27 cellular contexts compared by ENCODE assay signal in genomic region chr9:70143394-70144130, GRCh38.
"Had no signal": no experiment of that assay in that cellular context is flagged by ENCODE, and none has a peak within 500 bp of the region (broad histone marks: within the 10 kb centered on the region; RNA-seq: fewer than 3 reads in every experiment).

No MANE protein-coding gene starts in this region.

- FAIRE-seq: astrocyte had no signal

- H3K27me3 Mint-ChIP-seq: activated CD4-positive, alpha-beta memory T cell treated with anti-CD3 and anti-CD28 coated beads for 36 hours had no signal

- H3K4me2 ChIP-seq: SK-N-SH had no signal

- ATAC-seq: activated T-cell treated with anti-CD3 and anti-CD28 coated beads, Interleukin-2, amount 50 U/mL, for 4 hours; Panc1 had no signal

- H3K9me3 Mint-ChIP-seq: activated CD4-positive, alpha-beta memory T cell treated with anti-CD3 and anti-CD28 coated beads for 36 hours; activated CD4-positive, alpha-beta T cell treated with anti-CD3 and anti-CD28 coated beads, Interleukin-2, amount 10 ng/mL, durations not matched to agents 7 days and 5 days; activated naive CD4-positive, alpha-beta T cell treated with anti-CD3 and anti-CD28 coated beads for 36 hours; activated T-cell treated with anti-CD3 and anti-CD28 coated beads, Interleukin-2, amount 50 U/mL, for 4 hours; brain had no signal

- H3K9ac ChIP-seq: SK-N-SH had no signal

- H3K36me3 ChIP-seq: SJCRH30 had no signal

- H3K27ac Mint-ChIP-seq: activated CD4-positive, alpha-beta memory T cell treated with anti-CD3 and anti-CD28 coated beads for 36 hours; activated CD4-positive, alpha-beta T cell treated with anti-CD3 and anti-CD28 coated beads, Interleukin-2, amount 10 ng/mL, durations not matched to agents 7 days and 5 days; activated naive CD4-positive, alpha-beta T cell treated with anti-CD3 and anti-CD28 coated beads for 36 hours; activated naive CD8-positive, alpha-beta T cell; brain had no signal

- H3K36me3 Mint-ChIP-seq: activated CD4-positive, alpha-beta memory T cell treated with anti-CD3 and anti-CD28 coated beads for 36 hours; activated naive CD8-positive, alpha-beta T cell; brain had no signal

- H3K9me3 ChIP-seq: SJCRH30, SK-N-SH had no signal

- H3K4me3 Mint-ChIP-seq: activated CD4-positive, alpha-beta memory T cell treated with anti-CD3 and anti-CD28 coated beads for 36 hours; activated CD4-positive, alpha-beta T cell treated with anti-CD3 and anti-CD28 coated beads, Interleukin-2, amount 10 ng/mL, durations not matched to agents 7 days and 5 days; activated naive CD4-positive, alpha-beta T cell treated with anti-CD3 and anti-CD28 coated beads for 36 hours; activated naive CD8-positive, alpha-beta T cell; activated T-cell treated with anti-CD3 and anti-CD28 coated beads, Interleukin-2, amount 50 U/mL, for 4 hours; brain had no signal

- H3K4me3 ChIP-seq: SJCRH30 had no signal

- DNase-seq: activated CD4-positive, alpha-beta memory T cell treated with anti-CD3 and anti-CD28 coated beads for 36 hours; activated CD4-positive, alpha-beta T cell treated with anti-CD3 and anti-CD28 coated beads, Interleukin-2, amount 10 ng/mL, durations not matched to agents 7 days and 5 days; activated CD4-positive, CD25-positive, alpha-beta regulatory T cell; activated CD8-positive, alpha-beta memory T cell treated with anti-CD3 and anti-CD28 coated beads for 24 hours; activated gamma-delta T cell; activated naive CD4-positive, alpha-beta T cell treated with anti-CD3 and anti-CD28 coated beads for 36 hours; activated T-cell treated with anti-CD3 and anti-CD28 coated beads, Interleukin-2, amount 50 U/mL, for 4 hours; amygdala; MM.1S; NCI-H1105 treated with DMSO at 0.1 percent for 48 hours; NCI-H1436 treated with DMSO at 0.1 percent for 48 hours; NCI-H187; NCI-H2081; NCI-H510A treated with DMSO at 0.1 percent for 48 hours; NCI-H69; NK-92 treated with Interleukin-12 subunit alpha and Interleukin-12 subunit beta, amount 100 ng/mL, for 24 hours; OCI-M1; Right ventricle myocardium superior; RPMI8226; SJCRH30; SK-N-SH; T-helper 1 cell had no signal

- H3K27ac ChIP-seq: SJCRH30, VCaP had no signal

- H3K4me1 Mint-ChIP-seq: activated CD4-positive, alpha-beta T cell treated with anti-CD3 and anti-CD28 coated beads, Interleukin-2, amount 10 ng/mL, durations not matched to agents 7 days and 5 days; brain had no signal

- H3K4me1 ChIP-seq: SJCRH30 had no signal

- H3K27me3 ChIP-seq: SJCRH30 had no signal
